34 cellular contexts compared by ENCODE assay signal in the genomic region with DNA sequence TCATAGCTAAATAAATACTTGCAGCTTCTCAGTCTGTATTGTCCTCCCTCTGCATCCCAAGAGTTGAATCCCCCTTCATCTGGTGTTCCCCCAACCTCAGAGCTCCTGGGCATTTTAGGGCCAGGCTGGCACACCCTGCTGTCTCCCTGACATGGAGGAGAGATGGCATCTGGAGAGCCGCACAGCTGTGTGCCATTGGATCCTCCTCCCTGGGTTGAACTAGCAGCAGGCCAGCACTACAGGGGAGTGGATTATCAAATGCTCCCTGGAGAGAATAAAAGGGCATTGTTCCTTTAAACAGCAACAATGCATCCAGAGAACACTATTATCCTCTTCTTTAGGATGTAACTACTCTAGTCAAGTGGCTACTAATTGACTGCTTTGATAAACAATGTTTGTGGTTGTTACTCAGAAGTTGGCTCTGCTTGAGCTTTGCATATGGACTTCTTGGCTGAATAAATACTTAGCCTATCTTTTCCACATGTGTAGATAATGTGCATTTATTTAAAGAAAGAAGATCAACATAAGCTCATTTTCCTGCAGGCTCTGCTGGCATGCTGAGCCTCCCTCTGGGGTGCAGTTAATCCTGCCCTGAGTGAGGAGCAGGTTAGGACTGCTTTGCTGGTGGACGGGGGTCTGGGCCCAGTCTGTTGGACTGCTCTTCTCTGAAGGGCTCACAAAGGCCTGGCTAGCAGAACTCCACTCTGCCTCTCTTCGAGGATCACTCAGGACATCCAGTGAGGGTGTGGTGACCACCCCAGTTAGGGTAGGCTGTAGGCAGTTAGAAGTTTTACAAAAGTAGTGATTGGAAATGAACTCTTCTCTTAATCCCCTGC.
DNase-seq lines count a peak whose midpoint lies in the region; ATAC-seq, FAIRE-seq and TF ChIP-seq lines count a peak whose summit lies in the region.
"Had no signal": no experiment of that assay in that cellular context is flagged by ENCODE, and none has a peak within 500 bp of the region (broad histone marks: within the 10 kb centered on the region; RNA-seq: fewer than 3 reads in every experiment).

No MANE protein-coding gene starts in this region.

- H3K23ac ChIP-seq in H1 (ENCODE audit: insufficient read length): no peak overlapping the region

- H4K5ac ChIP-seq in H1 (ENCODE audit: insufficient read length, low read depth, low read length): no peak overlapping the region

- no peak for TF ChIP-seq RAD21 in H1 (IDR thresholded peaks at IDR 0.05 in 1 of 2, conservative IDR thresholded peaks at IDR 0.05 in 1 of 2; ENCODE audit: low read depth in 2 of 2, low read length in 2 of 2)

- H2BK15ac ChIP-seq in H1 (ENCODE audit: low read length): no peak overlapping the region

- CTCF ChIA-PET in H1 (lab: Charles Lee; ENCODE audit: partially characterized antibody): interaction anchor here (0.9 to 1.2 kb wide), 2 partner anchors 10 to 191 kb away, joined by 3 read pairs; no protein-coding TSS in a partner anchor

- TF ChIP-seq CTCF in H1 (IDR thresholded peaks at IDR 0.05; ENCODE audit: control extremely low read depth in 1 of 3, insufficient read depth in 1 of 3, low read depth in 1 of 3, low read length in 3 of 3): no peak

- H2BK120ac ChIP-seq in H1 (replicated peaks; ENCODE audit: low read depth, low read length): no peak overlapping the region

- H3K4me1 ChIP-seq in H1 (replicated peaks in 1 of 4; ENCODE audit: control insufficient read depth in 3 of 4, insufficient read depth in 4 of 4, low read length in 3 of 4): no peaks in the 10 kb centered on the region; a peak in 1 of 7 replicates
- H3K4me1 ChIP-seq: BLaER1, left ventricle myocardium inferior, pancreas, right atrium auricular region, spleen, vagina had no signal

- no peak for TF ChIP-seq EP300 in H1 (IDR thresholded peaks at IDR 0.05; ENCODE audit: borderline replicate concordance in 1 of 2, low read depth in 2 of 2, low read length in 2 of 2)

- no peaks in the 10 kb centered on the region for H3K36me3 ChIP-seq in H1 (ENCODE audit: control insufficient read depth in 2 of 4, insufficient read depth in 4 of 4, low read length in 3 of 4)
- H3K36me3 ChIP-seq: BLaER1, left ventricle myocardium inferior, pancreas, right atrium auricular region, spleen, vagina had no signal

- no peak overlapping the region for H3K4me3 ChIP-seq in H1 (ENCODE audit: extremely low read depth in 1 of 4, insufficient read depth in 2 of 4, low read depth in 3 of 4, low read length in 4 of 4)
- H3K4me3 ChIP-seq: BLaER1, left ventricle myocardium inferior, pancreas, right atrium auricular region, SK-N-MC, spleen, vagina had no signal

- H3K79me2 ChIP-seq in H1 (ENCODE audit: control insufficient read depth in 1 of 2, insufficient read depth in 2 of 2, low read length in 2 of 2): no peaks in the 10 kb centered on the region

- no peak overlapping the region for H3K9ac ChIP-seq in H1 (replicated peaks in 1 of 4; ENCODE audit: extremely low read depth in 1 of 4, low read depth in 3 of 4, low read length in 3 of 4)
- H3K9ac ChIP-seq: BLaER1 had no signal

- H2AFZ ChIP-seq in H1 (ENCODE audit: low read length): no peak overlapping the region

- no peak overlapping the region for H2BK5ac ChIP-seq in H1 (ENCODE audit: low read depth, low read length)

- peaks cover 6% of the 10 kb centered on the region; the same call in 1 of the 2 replicates for H3K23me2 ChIP-seq in H1 (ENCODE audit: low read depth, low read length)

- no peak for FAIRE-seq in H1 (lab: Jason Lieb, UNC)
- FAIRE-seq: colon, GM12892, pancreas had no signal

- H2AK5ac ChIP-seq in H1 (ENCODE audit: low read depth, low read length): no peak overlapping the region

- H3K27me3 ChIP-seq in H1 (replicated peaks in 1 of 4; ENCODE audit: control insufficient read depth in 3 of 4, extremely low read depth in 1 of 4, insufficient read depth in 3 of 4, low read length in 3 of 4): peaks cover 1 to 17% (median 4%) of the 10 kb centered on the region in 4 experiments; a peak in 5 of 7 replicates
- H3K27me3 ChIP-seq: BLaER1, right atrium auricular region, vagina had no signal

- H2BK12ac ChIP-seq in H1 (ENCODE audit: low read depth, low read length): no peak overlapping the region

- no peak overlapping the region for H3K4ac ChIP-seq in H1 (replicated peaks; ENCODE audit: insufficient read length, low read depth, low read length)

- no peak overlapping the region for H4K8ac ChIP-seq in H1 (ENCODE audit: extremely low read depth, insufficient read depth, low read length)

- WGBS in H1 (ENCODE audit: extremely low coverage in 1 of 2, insufficient coverage in 1 of 2, insufficient read length in 1 of 2, insufficient replicate concordance in 2 of 2, low coverage in 1 of 2, low lambda C conversion rate in 2 of 2, missing lambda C conversion rate in 1 of 2), 2 experiments: 77% methylated on average over 3 of the region's 3 CpGs; no CpG with 5 or more reads in 1 of the 2 experiments

- no peaks in the 10 kb centered on the region for H3K79me1 ChIP-seq in H1 (ENCODE audit: low read depth, low read length)

- no peak overlapping the region for H3K18ac ChIP-seq in H1 (ENCODE audit: extremely low read depth, low read length)

- no peak overlapping the region for H3K56ac ChIP-seq in H1 (replicated peaks; ENCODE audit: insufficient read length, low read depth, low read length)

- no peak overlapping the region for H2BK20ac ChIP-seq in H1 (ENCODE audit: low read length)

- no peak overlapping the region for H3K27ac ChIP-seq in H1 (ENCODE audit: low read depth, low read length)
- H3K27ac ChIP-seq: BLaER1, left ventricle myocardium inferior, pancreas, right atrium auricular region, SK-N-MC, spleen, vagina had no signal

- H3K14ac ChIP-seq in H1 (ENCODE audit: insufficient read length): no peak overlapping the region

- no peak for TF ChIP-seq POLR2A in H1 (IDR thresholded peaks at IDR 0.05; ENCODE audit: control extremely low read depth in 1 of 2, low read depth in 2 of 2, low read length in 2 of 2)

- H3K4me2 ChIP-seq in H1 (ENCODE audit: insufficient read depth in 1 of 2, low read depth in 2 of 2, low read length in 2 of 2): no peak overlapping the region
- H3K4me2 ChIP-seq: BLaER1 had no signal

- POLR2A ChIA-PET in H1 (lab: Charles Lee; ENCODE audit: partially characterized antibody): no interaction called here

- DNase-seq in COLO829 (ENCODE audit: low spot score) (peak; percentile 13), NCI-H1105 (lab: John Stamatoyannopoulos, UW) (peak; percentile 39), NCI-H524 (lab: John Stamatoyannopoulos, UW) (peak; percentile 66 to 72), H1 (ENCODE audit: low read depth in 1 of 2, low spot score in 2 of 2) (no peak)
- DNase-seq in stimulated activated naive CD8-positive, alpha-beta T cell treated with anti-CD3 and anti-CD28 coated beads, Interleukin-15, Interleukin-2, amounts not matched to agents 100 U/mL and 50 U/mL, for 24 hours: no peak
- DNase-seq: ACHN; activated CD4-positive, alpha-beta T cell treated with anti-CD3 and anti-CD28 coated beads, Interleukin-2, amount 10 ng/mL, durations not matched to agents 24 days and 14 days; activated naive CD4-positive, alpha-beta T cell treated with Interleukin-2 at 50 U/mL for 16 hours; activated T-cell treated with anti-CD3 and anti-CD28 coated beads, Interleukin-2, amount 50 U/mL, for 48 hours; Calu3; effector memory CD8-positive, alpha-beta T cell; foreskin melanocyte; hypothalamus; left ventricle myocardium inferior; natural killer cell; NCI-H1694 treated with DMSO at 0.1 percent for 48 hours; NCI-H446 treated with DMSO at 0.1 percent for 48 hours; pancreas; RPMI8226; spleen; stimulated activated CD4-positive, alpha-beta T cell treated with anti-CD3 and anti-CD28 coated beads, Interleukin-2, amount 100 ng/mL, for 48 hours; T-helper 2 cell had no signal

- no peak overlapping the region for H4K91ac ChIP-seq in H1 (replicated peaks; ENCODE audit: insufficient read length, low read length)

- ATAC-seq in HG02798 (IDR thresholded peaks at IDR 0.05; ENCODE audit: poor library complexity, unreplicated experiment): no peak
- no peak for ATAC-seq in HG02884 (IDR thresholded peaks at IDR 0.05; ENCODE audit: unreplicated experiment)
- no peak for ATAC-seq in stimulated activated naive CD8-positive, alpha-beta T cell treated with anti-CD3 and anti-CD28 coated beads, Interleukin-15, Interleukin-2, amounts not matched to agents 100 U/mL and 50 U/mL, for 24 hours
- no peak for ATAC-seq in GM19467 (IDR thresholded peaks at IDR 0.05; ENCODE audit: unreplicated experiment)
- ATAC-seq: effector memory CD8-positive, alpha-beta T cell; esophagus mucosa; HCT116; natural killer cell; pancreas; stimulated activated effector memory CD8-positive, alpha-beta T cell treated with anti-CD3 and anti-CD28 coated beads, Interleukin-12 subunit alpha, Interleukin-12 subunit beta, amount 100 ng/mL, for 72 hours had no signal

- peaks cover 13 to 15% of the 10 kb centered on the region in 2 experiments for H3K9me3 ChIP-seq in H1 (ENCODE audit: insufficient read depth in 2 of 2, low read depth in 1 of 2, low read length in 1 of 2)
- H3K9me3 ChIP-seq: pancreas, right atrium auricular region, vagina had no signal

- no peaks in the 10 kb centered on the region for H4K20me1 ChIP-seq in H1 (replicated peaks in 1 of 2; ENCODE audit: control insufficient read depth in 1 of 2, insufficient read depth in 2 of 2, low read length in 2 of 2)
- H4K20me1 ChIP-seq: BLaER1 had no signal

TF ChIP-seq in H1, 55 proteins besides CTCF, POLR2A, EP300 and RAD21:
- TF ChIP-seq FOSL1 (IDR thresholded peaks at IDR 0.05; ENCODE audit: insufficient read depth, low read depth, low read length): no peak
- peak; percentile 64 for TF ChIP-seq NANOG (IDR thresholded peaks at IDR 0.05; ENCODE audit: insufficient read depth, low read depth, low read length, poor library complexity, severe bottlenecking)
- TF ChIP-seq GABPA (IDR thresholded peaks at IDR 0.05; ENCODE audit: borderline replicate concordance, insufficient read depth, low read length): no peak
- no peak for TF ChIP-seq RFX5 (IDR thresholded peaks at IDR 0.05; ENCODE audit: borderline replicate concordance, low read depth, low read length)

Comparison
In these comparisons a context has a peak if more than half of its experiments do, and no peak if none do; other contexts are left out.
1. DNase-seq: peak in COLO829 (single experiment), NCI-H1105 (single experiment) and NCI-H524 (2 of 2); none in H1 (0 of 2) and stimulated activated naive CD8-positive, alpha-beta T cell treated with anti-CD3 and anti-CD28 coated beads, Interleukin-15, Interleukin-2, amounts not matched to agents 100 U/mL and 50 U/mL, for 24 hours (single experiment).